1 cellular context compared by ENCODE assay signal in genomic region chr1:15603050-15603965, GRCh38.
TF ChIP-seq lines count a peak whose summit lies in the region.

No MANE protein-coding gene starts in this region.

TF ChIP-seq in HepG2, 621 proteins besides CTCF, POLR2A, EP300 and RAD21 (continued from another document and continues in another):
- TF ChIP-seq, protein P1, sequence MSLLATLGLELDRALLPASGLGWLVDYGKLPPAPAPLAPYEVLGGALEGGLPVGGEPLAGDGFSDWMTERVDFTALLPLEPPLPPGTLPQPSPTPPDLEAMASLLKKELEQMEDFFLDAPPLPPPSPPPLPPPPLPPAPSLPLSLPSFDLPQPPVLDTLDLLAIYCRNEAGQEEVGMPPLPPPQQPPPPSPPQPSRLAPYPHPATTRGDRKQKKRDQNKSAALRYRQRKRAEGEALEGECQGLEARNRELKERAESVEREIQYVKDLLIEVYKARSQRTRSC (CRISPR knock-in tag; IDR thresholded peaks at IDR 0.05; ENCODE audit: low read depth), result no peak
- peak; percentile 44 for TF ChIP-seq SP4 (CRISPR knock-in tag; IDR thresholded peaks at IDR 0.05)
- 0 out of 2 replicates have a peak, but pooled peaks have one; percentile 42 for TF ChIP-seq ZBTB21 (CRISPR knock-in tag; IDR thresholded peaks at IDR 0.05)
- TF ChIP-seq, protein P2, sequence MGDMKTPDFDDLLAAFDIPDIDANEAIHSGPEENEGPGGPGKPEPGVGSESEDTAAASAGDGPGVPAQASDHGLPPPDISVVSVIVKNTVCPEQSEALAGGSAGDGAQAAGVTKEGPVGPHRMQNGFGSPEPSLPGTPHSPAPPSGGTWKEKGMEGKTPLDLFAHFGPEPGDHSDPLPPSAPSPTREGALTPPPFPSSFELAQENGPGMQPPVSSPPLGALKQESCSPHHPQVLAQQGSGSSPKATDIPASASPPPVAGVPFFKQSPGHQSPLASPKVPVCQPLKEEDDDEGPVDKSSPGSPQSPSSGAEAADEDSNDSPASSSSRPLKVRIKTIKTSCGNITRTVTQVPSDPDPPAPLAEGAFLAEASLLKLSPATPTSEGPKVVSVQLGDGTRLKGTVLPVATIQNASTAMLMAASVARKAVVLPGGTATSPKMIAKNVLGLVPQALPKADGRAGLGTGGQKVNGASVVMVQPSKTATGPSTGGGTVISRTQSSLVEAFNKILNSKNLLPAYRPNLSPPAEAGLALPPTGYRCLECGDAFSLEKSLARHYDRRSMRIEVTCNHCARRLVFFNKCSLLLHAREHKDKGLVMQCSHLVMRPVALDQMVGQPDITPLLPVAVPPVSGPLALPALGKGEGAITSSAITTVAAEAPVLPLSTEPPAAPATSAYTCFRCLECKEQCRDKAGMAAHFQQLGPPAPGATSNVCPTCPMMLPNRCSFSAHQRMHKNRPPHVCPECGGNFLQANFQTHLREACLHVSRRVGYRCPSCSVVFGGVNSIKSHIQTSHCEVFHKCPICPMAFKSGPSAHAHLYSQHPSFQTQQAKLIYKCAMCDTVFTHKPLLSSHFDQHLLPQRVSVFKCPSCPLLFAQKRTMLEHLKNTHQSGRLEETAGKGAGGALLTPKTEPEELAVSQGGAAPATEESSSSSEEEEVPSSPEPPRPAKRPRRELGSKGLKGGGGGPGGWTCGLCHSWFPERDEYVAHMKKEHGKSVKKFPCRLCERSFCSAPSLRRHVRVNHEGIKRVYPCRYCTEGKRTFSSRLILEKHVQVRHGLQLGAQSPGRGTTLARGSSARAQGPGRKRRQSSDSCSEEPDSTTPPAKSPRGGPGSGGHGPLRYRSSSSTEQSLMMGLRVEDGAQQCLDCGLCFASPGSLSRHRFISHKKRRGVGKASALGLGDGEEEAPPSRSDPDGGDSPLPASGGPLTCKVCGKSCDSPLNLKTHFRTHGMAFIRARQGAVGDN (CRISPR knock-in tag; IDR thresholded peaks at IDR 0.05), result peak; percentile 100
- TF ChIP-seq ZSCAN20 (CRISPR knock-in tag; IDR thresholded peaks at IDR 0.05; ENCODE audit: borderline replicate concordance), result no peak
- peak; percentile 76; the same call in 1 of the 2 replicates for TF ChIP-seq NFKBIZ (CRISPR knock-in tag; IDR thresholded peaks at IDR 0.05)
- TF ChIP-seq ZKSCAN1 (IDR thresholded peaks at IDR 0.05; ENCODE audit: low read length), result no peak
- TF ChIP-seq CEBPG (CRISPR knock-in tag; IDR thresholded peaks at IDR 0.05), result peak; percentile 62
- TF ChIP-seq ZSCAN25 (CRISPR knock-in tag; IDR thresholded peaks at IDR 0.05), result no peak
- TF ChIP-seq MED1 (CRISPR knock-in tag; IDR thresholded peaks at IDR 0.05), result peak; percentile 75
- no peak for TF ChIP-seq JUND (CRISPR knock-in tag; IDR thresholded peaks at IDR 0.05)
- TF ChIP-seq ESRRA (CRISPR knock-in tag; IDR thresholded peaks at IDR 0.05; ENCODE audit: low read depth), result no peak
- no peak for TF ChIP-seq JUNB (CRISPR knock-in tag; IDR thresholded peaks at IDR 0.05; ENCODE audit: borderline replicate concordance)
- TF ChIP-seq, protein P3, sequence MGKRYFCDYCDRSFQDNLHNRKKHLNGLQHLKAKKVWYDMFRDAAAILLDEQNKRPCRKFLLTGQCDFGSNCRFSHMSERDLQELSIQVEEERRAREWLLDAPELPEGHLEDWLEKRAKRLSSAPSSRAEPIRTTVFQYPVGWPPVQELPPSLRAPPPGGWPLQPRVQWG (CRISPR knock-in tag; IDR thresholded peaks at IDR 0.05; ENCODE audit: borderline replicate concordance, low read depth), result no peak
- no peak for TF ChIP-seq HOXA9 (CRISPR knock-in tag; IDR thresholded peaks at IDR 0.05; ENCODE audit: borderline replicate concordance)
- no peak for TF ChIP-seq NPAS2 (CRISPR knock-in tag; IDR thresholded peaks at IDR 0.05; ENCODE audit: borderline replicate concordance)
- TF ChIP-seq, protein P4, sequence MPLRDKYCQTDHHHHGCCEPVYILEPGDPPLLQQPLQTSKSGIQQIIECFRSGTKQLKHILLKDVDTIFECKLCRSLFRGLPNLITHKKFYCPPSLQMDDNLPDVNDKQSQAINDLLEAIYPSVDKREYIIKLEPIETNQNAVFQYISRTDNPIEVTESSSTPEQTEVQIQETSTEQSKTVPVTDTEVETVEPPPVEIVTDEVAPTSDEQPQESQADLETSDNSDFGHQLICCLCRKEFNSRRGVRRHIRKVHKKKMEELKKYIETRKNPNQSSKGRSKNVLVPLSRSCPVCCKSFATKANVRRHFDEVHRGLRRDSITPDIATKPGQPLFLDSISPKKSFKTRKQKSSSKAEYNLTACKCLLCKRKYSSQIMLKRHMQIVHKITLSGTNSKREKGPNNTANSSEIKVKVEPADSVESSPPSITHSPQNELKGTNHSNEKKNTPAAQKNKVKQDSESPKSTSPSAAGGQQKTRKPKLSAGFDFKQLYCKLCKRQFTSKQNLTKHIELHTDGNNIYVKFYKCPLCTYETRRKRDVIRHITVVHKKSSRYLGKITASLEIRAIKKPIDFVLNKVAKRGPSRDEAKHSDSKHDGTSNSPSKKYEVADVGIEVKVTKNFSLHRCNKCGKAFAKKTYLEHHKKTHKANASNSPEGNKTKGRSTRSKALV (CRISPR knock-in tag; IDR thresholded peaks at IDR 0.05), result peak; percentile 86
- TF ChIP-seq, protein P5, sequence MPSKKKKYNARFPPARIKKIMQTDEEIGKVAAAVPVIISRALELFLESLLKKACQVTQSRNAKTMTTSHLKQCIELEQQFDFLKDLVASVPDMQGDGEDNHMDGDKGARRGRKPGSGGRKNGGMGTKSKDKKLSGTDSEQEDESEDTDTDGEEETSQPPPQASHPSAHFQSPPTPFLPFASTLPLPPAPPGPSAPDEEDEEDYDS (CRISPR knock-in tag; IDR thresholded peaks at IDR 0.05), result peak; percentile 76
- no peak; the same call in 1 of the 2 replicates for TF ChIP-seq ZNF558 (CRISPR knock-in tag; IDR thresholded peaks at IDR 0.05; ENCODE audit: borderline replicate concordance)
- TF ChIP-seq, protein P6, sequence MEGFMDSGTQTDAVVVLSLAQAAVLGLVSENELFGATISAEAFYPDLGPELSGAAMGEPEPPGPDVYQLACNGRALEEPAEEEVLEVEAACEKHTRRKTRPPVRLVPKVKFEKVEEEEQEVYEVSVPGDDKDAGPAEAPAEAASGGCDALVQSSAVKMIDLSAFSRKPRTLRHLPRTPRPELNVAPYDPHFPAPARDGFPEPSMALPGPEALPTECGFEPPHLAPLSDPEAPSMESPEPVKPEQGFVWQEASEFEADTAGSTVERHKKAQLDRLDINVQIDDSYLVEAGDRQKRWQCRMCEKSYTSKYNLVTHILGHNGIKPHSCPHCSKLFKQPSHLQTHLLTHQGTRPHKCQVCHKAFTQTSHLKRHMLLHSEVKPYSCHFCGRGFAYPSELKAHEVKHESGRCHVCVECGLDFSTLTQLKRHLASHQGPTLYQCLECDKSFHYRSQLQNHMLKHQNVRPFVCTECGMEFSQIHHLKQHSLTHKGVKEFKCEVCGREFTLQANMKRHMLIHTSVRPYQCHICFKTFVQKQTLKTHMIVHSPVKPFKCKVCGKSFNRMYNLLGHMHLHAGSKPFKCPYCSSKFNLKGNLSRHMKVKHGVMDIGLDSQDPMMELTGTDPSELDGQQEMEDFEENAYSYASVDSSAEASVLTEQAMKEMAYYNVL (CRISPR knock-in tag; IDR thresholded peaks at IDR 0.05; ENCODE audit: borderline replicate concordance), result peak; percentile 39; the same call in 1 of the 2 replicates
- TF ChIP-seq ZBTB7B (CRISPR knock-in tag; IDR thresholded peaks at IDR 0.05), result 0 out of 2 replicates have a peak, but pooled peaks have one; percentile 29
- TF ChIP-seq AFF4 (CRISPR knock-in tag; IDR thresholded peaks at IDR 0.05), result no peak
- peak; percentile 80; the same call in 1 of the 2 replicates for TF ChIP-seq ZBTB34 (CRISPR knock-in tag; IDR thresholded peaks at IDR 0.05)
- TF ChIP-seq, protein P7, sequence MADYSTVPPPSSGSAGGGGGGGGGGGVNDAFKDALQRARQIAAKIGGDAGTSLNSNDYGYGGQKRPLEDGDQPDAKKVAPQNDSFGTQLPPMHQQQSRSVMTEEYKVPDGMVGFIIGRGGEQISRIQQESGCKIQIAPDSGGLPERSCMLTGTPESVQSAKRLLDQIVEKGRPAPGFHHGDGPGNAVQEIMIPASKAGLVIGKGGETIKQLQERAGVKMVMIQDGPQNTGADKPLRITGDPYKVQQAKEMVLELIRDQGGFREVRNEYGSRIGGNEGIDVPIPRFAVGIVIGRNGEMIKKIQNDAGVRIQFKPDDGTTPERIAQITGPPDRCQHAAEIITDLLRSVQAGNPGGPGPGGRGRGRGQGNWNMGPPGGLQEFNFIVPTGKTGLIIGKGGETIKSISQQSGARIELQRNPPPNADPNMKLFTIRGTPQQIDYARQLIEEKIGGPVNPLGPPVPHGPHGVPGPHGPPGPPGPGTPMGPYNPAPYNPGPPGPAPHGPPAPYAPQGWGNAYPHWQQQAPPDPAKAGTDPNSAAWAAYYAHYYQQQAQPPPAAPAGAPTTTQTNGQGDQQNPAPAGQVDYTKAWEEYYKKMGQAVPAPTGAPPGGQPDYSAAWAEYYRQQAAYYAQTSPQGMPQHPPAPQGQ (CRISPR knock-in tag; IDR thresholded peaks at IDR 0.05; ENCODE audit: borderline replicate concordance), result no peak
- TF ChIP-seq ZNF773 (CRISPR knock-in tag; IDR thresholded peaks at IDR 0.05; ENCODE audit: borderline replicate concordance), result peak; percentile 75; the same call in 1 of the 2 replicates
- TF ChIP-seq TSC22D2 (CRISPR knock-in tag; IDR thresholded peaks at IDR 0.05; ENCODE audit: borderline replicate concordance), result no peak
- peak; percentile 84; the same call in 1 of the 2 replicates for TF ChIP-seq ZNF430 (CRISPR knock-in tag; IDR thresholded peaks at IDR 0.05)
- 0 out of 4 replicates have a peak, but pooled peaks of 1 of the 2 experiments have one; percentile 14 for TF ChIP-seq REST (IDR thresholded peaks at IDR 0.05; ENCODE audit: borderline replicate concordance in 1 of 2, low read depth in 1 of 2, low read length in 2 of 2)
- TF ChIP-seq SIN3A (IDR thresholded peaks at IDR 0.05; ENCODE audit: borderline replicate concordance, low read depth, low read length), result peak; percentile 49; the same call in 1 of the 2 replicates
- no peak for TF ChIP-seq IRX3 (CRISPR knock-in tag; IDR thresholded peaks at IDR 0.05; ENCODE audit: borderline replicate concordance, low read depth)
